17 cellular contexts compared by ENCODE assay signal in the genomic region with DNA sequence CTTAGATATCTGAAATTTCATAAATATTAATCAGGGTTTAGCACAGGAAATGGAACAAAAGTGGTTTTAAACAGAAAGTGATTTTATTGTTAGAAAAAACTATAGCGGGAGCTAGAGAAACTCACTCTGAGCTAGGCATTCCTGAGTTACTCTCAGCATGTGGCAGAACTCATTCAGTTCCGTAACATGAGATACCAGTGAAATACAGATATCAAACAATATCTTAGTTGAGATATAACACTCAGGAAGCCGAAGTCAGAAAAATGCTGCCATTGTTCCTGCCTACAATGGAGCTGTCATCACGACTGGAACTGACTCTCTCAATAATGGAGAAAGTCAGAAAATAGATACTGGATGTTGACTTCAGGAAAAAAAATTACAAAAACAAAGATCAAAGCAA.
A peak's percentile ranks its signal among the peaks of the same experiment; 100 is the strongest.
DNase-seq lines count a peak whose midpoint lies in the region; ATAC-seq and TF ChIP-seq lines count a peak whose summit lies in the region.
"Had no signal": no experiment of that assay in that cellular context is flagged by ENCODE, and none has a peak within 500 bp of the region (broad histone marks: within the 10 kb centered on the region; RNA-seq: fewer than 3 reads in every experiment).

No MANE protein-coding gene starts in this region.

- intact Hi-C loops in A673 (cut with micrococcal nuclease; ENCODE audit: unreplicated experiment) = no loop called here

- DNase-seq in A673 (ENCODE audit: low spot score) = peak; percentile 59
- peak; percentile 55 for DNase-seq in SK-N-MC (ENCODE audit: low read depth, low spot score)
- peak; percentile 30 for DNase-seq in fibroblast of pulmonary artery (ENCODE audit: low read depth)
- DNase-seq in neural progenitor cell (ENCODE audit: low spot score) = peak; percentile 9
- DNase-seq in activated T-cell treated with anti-CD3 and anti-CD28 coated beads, Interleukin-2, amount 50 U/mL, for 24 hours = no peak
- DNase-seq: 8988T; ACHN; Calu3; CD4-positive, CD25-positive, alpha-beta regulatory T cell; DMS 273 treated with DMSO at 0.1 percent for 48 hours; GOT3; H9 had no signal

- CTCF ChIA-PET in A673 (lab: Charles Lee) = no interaction called here

- no peak overlapping the region for H3K27ac Mint-ChIP-seq in neural progenitor cell
- no peak overlapping the region for H3K27ac Mint-ChIP-seq in activated T-cell treated with anti-CD3 and anti-CD28 coated beads, Interleukin-2, amount 50 U/mL, for 24 hours
- H3K27ac Mint-ChIP-seq: CD4-positive, CD25-positive, alpha-beta regulatory T cell; H9 had no signal

- H3K36me3 ChIP-seq in A673 (ENCODE audit: insufficient read depth, low read length, poor library complexity, severe bottlenecking) = no peaks in the 10 kb centered on the region
- no peaks in the 10 kb centered on the region for H3K36me3 ChIP-seq in SK-N-MC (ENCODE audit: insufficient read depth, low read length)
- H3K36me3 ChIP-seq in neural progenitor cell = peaks cover 6% of the 10 kb centered on the region
- H3K36me3 ChIP-seq: BLaER1 treated with 17β-estradiol and CSF1 and Interleukin-3, amounts not matched to agents 10 nM and 100 nM had no signal

- H3K4me1 ChIP-seq in A673 (ENCODE audit: insufficient read depth, low read length, poor library complexity, severe bottlenecking) (peaks cover 8% of the 10 kb centered on the region), neural progenitor cell (peaks cover 49% of the 10 kb centered on the region)
- H3K4me1 ChIP-seq: BLaER1 treated with 17β-estradiol and CSF1 and Interleukin-3, amounts not matched to agents 10 nM and 100 nM had no signal

- H3K27ac ChIP-seq in A673 (ENCODE audit: low read depth, low read length, poor library complexity, severe bottlenecking) = no peak overlapping the region
- H3K27ac ChIP-seq in SK-N-MC = peak overlapping the region; percentile 68
- no peak overlapping the region for H3K27ac ChIP-seq in neural progenitor cell
- H3K27ac ChIP-seq: BLaER1 treated with 17β-estradiol and CSF1 and Interleukin-3, amounts not matched to agents 10 nM and 100 nM had no signal

- no peaks in the 10 kb centered on the region for H3K27me3 Mint-ChIP-seq in neural progenitor cell (ENCODE audit: insufficient read depth, low read depth)
- no peaks in the 10 kb centered on the region for H3K27me3 Mint-ChIP-seq in activated T-cell treated with anti-CD3 and anti-CD28 coated beads, Interleukin-2, amount 50 U/mL, for 24 hours
- H3K27me3 Mint-ChIP-seq: CD4-positive, CD25-positive, alpha-beta regulatory T cell had no signal

- H3K36me3 Mint-ChIP-seq in neural progenitor cell = no peaks in the 10 kb centered on the region
- H3K36me3 Mint-ChIP-seq in activated T-cell treated with anti-CD3 and anti-CD28 coated beads, Interleukin-2, amount 50 U/mL, for 24 hours (ENCODE audit: low read depth) = no peaks in the 10 kb centered on the region
- H3K36me3 Mint-ChIP-seq: CD4-positive, CD25-positive, alpha-beta regulatory T cell had no signal

- peaks cover 27% of the 10 kb centered on the region for H3K4me1 Mint-ChIP-seq in neural progenitor cell
- no peaks in the 10 kb centered on the region for H3K4me1 Mint-ChIP-seq in activated T-cell treated with anti-CD3 and anti-CD28 coated beads, Interleukin-2, amount 50 U/mL, for 24 hours (ENCODE audit: low read depth)
- H3K4me1 Mint-ChIP-seq: CD4-positive, CD25-positive, alpha-beta regulatory T cell had no signal

- H3K9me3 ChIP-seq in A673 (ENCODE audit: low read depth, low read length, poor library complexity, severe bottlenecking) (no peaks in the 10 kb centered on the region), SK-N-MC (ENCODE audit: low read depth, low read length) (no peaks in the 10 kb centered on the region), neural progenitor cell (ENCODE audit: low read depth) (no peaks in the 10 kb centered on the region)

- no peaks in the 10 kb centered on the region for H3K9me3 Mint-ChIP-seq in neural progenitor cell
- H3K9me3 Mint-ChIP-seq in activated T-cell treated with anti-CD3 and anti-CD28 coated beads, Interleukin-2, amount 50 U/mL, for 24 hours = no peaks in the 10 kb centered on the region

- no peaks in the 10 kb centered on the region for H3K27me3 ChIP-seq in A673 (replicated peaks; ENCODE audit: insufficient read depth, low read depth, low read length, poor library complexity)
- H3K27me3 ChIP-seq in neural progenitor cell = no peaks in the 10 kb centered on the region
- H3K27me3 ChIP-seq: BLaER1 treated with 17β-estradiol and CSF1 and Interleukin-3, amounts not matched to agents 10 nM and 100 nM had no signal

- H3K4me3 Mint-ChIP-seq in neural progenitor cell = no peak overlapping the region
- H3K4me3 Mint-ChIP-seq in activated T-cell treated with anti-CD3 and anti-CD28 coated beads, Interleukin-2, amount 50 U/mL, for 24 hours = no peak overlapping the region
- H3K4me3 Mint-ChIP-seq: CD4-positive, CD25-positive, alpha-beta regulatory T cell; H9 had no signal

- POLR2A ChIA-PET in A673 (lab: Charles Lee; ENCODE audit: low non-redundant PET) = no interaction called here

- TF ChIP-seq CTCF in A673 (conservative IDR thresholded peaks at IDR 0.05; ENCODE audit: low read depth, low read length) (no peak), fibroblast of pulmonary artery (IDR thresholded peaks at IDR 0.05; ENCODE audit: low read length, missing control alignments) (no peak), neural progenitor cell (IDR thresholded peaks at IDR 0.05) (no peak)

- no TSS peak for BruUV-seq in A673 (replicated peaks; lab: Mats Ljungman, UMichigan)

- H4K20me1 ChIP-seq in neural progenitor cell (ENCODE audit: low read depth) = no peaks in the 10 kb centered on the region
- H4K20me1 ChIP-seq: BLaER1 treated with 17β-estradiol and CSF1 and Interleukin-3, amounts not matched to agents 10 nM and 100 nM had no signal

- ATAC-seq in GM19023 (IDR thresholded peaks at IDR 0.05; ENCODE audit: unreplicated experiment) = no peak
- no peak for ATAC-seq in HG03460 (IDR thresholded peaks at IDR 0.05; ENCODE audit: unreplicated experiment)
- ATAC-seq: GM12878, HepG2 had no signal

- H3K4me2 ChIP-seq in neural progenitor cell = no peak overlapping the region
- H3K4me2 ChIP-seq: BLaER1 treated with 17β-estradiol and CSF1 and Interleukin-3, amounts not matched to agents 10 nM and 100 nM had no signal

- no peak overlapping the region for H3K9ac ChIP-seq in SK-N-MC (ENCODE audit: insufficient read length)
- H3K9ac ChIP-seq in neural progenitor cell = no peak overlapping the region
- H3K9ac ChIP-seq: BLaER1 treated with 17β-estradiol and CSF1 and Interleukin-3, amounts not matched to agents 10 nM and 100 nM had no signal

- H3K4me3 ChIP-seq in A673 (ENCODE audit: low read depth, low read length, poor library complexity, severe bottlenecking) (no peak overlapping the region), SK-N-MC (peak overlapping the region; percentile 60), fibroblast of pulmonary artery (replicated peaks; ENCODE audit: low read depth, low read length) (no peak overlapping the region), neural progenitor cell (no peak overlapping the region)
- H3K4me3 ChIP-seq: BLaER1 treated with 17β-estradiol and CSF1 and Interleukin-3, amounts not matched to agents 10 nM and 100 nM; GM12878 had no signal

- no peaks in the 10 kb centered on the region for H3K79me2 ChIP-seq in neural progenitor cell (ENCODE audit: low read depth)

- H2AFZ ChIP-seq in neural progenitor cell (replicated peaks) = no peak overlapping the region

- peaks cover 15% of the 10 kb centered on the region for H3F3A ChIP-seq in neural progenitor cell (ENCODE audit: low read depth)
